In genomic region chr14:94936411-94936892, GRCh38 we compare ENCODE assay signal across 9 cellular contexts.
A peak's percentile ranks its signal among the peaks of the same experiment; 100 is the strongest.
DNase-seq lines count a peak whose midpoint lies in the region; TF ChIP-seq lines count a peak whose summit lies in the region.
"Had no signal": no experiment of that assay in that cellular context is flagged by ENCODE, and none has a peak within 500 bp of the region (broad histone marks: within the 10 kb centered on the region; RNA-seq: fewer than 3 reads in every experiment).

No MANE protein-coding gene starts in this region.

- H3K27me3 ChIP-seq in BJ (ENCODE audit: control insufficient read depth, insufficient read depth, low read length): no peaks in the 10 kb centered on the region; the same call in 1 of the 2 replicates

- peak; percentile 34 for DNase-seq in BJ (ENCODE audit: low read depth)
- DNase-seq in NCI-H2196 (lab: John Stamatoyannopoulos, UW; ENCODE audit: unreplicated experiment): peak; percentile 47
- peak; percentile 66 for DNase-seq in fibroblast of gingiva (ENCODE audit: low read depth)
- DNase-seq in nucleus accumbens (lab: John Stamatoyannopoulos, UW): peak in 54 of 56 donors; percentile 6 to 89 (median 56)
- DNase-seq in NCI-H226: no peak
- no peak for DNase-seq in activated T-helper 2 cell treated with anti-CD3 and anti-CD28 coated beads, Interferon-gamma antibody, Interleukin-2, Interleukin-4, amounts not matched to agents 10 μg/mL and 5 μg/mL and 100 μg/mL, durations not matched to agents 14 hours and 24 hours and 36 hours (ENCODE audit: low spot score)
- no peak for DNase-seq in NCI-H510A treated with DMSO at 0.1 percent for 48 hours (lab: John Stamatoyannopoulos, UW)
- DNase-seq in NK-92 (lab: John Stamatoyannopoulos, UW; ENCODE audit: unreplicated experiment): no peak

- intact Hi-C loops in activated T-helper 2 cell treated with anti-CD3 and anti-CD28 coated beads, Interferon-gamma antibody, Interleukin-2, Interleukin-4, amounts not matched to agents 10 μg/mL and 5 μg/mL and 100 μg/mL, durations not matched to agents 14 hours and 24 hours and 36 hours (cut with micrococcal nuclease): no loop called here

- H3K36me3 ChIP-seq in BJ (ENCODE audit: control insufficient read depth, insufficient read depth, low read length): no peaks in the 10 kb centered on the region

- no peaks in the 10 kb centered on the region for H3K27me3 Mint-ChIP-seq in activated T-helper 2 cell treated with anti-CD3 and anti-CD28 coated beads, Interferon-gamma antibody, Interleukin-2, Interleukin-4, amounts not matched to agents 10 μg/mL and 5 μg/mL and 100 μg/mL, durations not matched to agents 14 hours and 24 hours and 36 hours (ENCODE audit: low read depth)

- H3K36me3 Mint-ChIP-seq in activated T-helper 2 cell treated with anti-CD3 and anti-CD28 coated beads, Interferon-gamma antibody, Interleukin-2, Interleukin-4, amounts not matched to agents 10 μg/mL and 5 μg/mL and 100 μg/mL, durations not matched to agents 14 hours and 24 hours and 36 hours (ENCODE audit: low read depth): no peaks in the 10 kb centered on the region

- no peaks in the 10 kb centered on the region for H3K9me3 Mint-ChIP-seq in activated T-helper 2 cell treated with anti-CD3 and anti-CD28 coated beads, Interferon-gamma antibody, Interleukin-2, Interleukin-4, amounts not matched to agents 10 μg/mL and 5 μg/mL and 100 μg/mL, durations not matched to agents 14 hours and 24 hours and 36 hours
- H3K9me3 Mint-ChIP-seq: T-helper 1 cell treated with Interleukin-12 subunit alpha and Interleukin-12 subunit beta and Interleukin-4 antibody, amounts not matched to agents 30 μg/mL and 1 μg/mL, for 36 hours had no signal

- no peak overlapping the region for H3K4me3 Mint-ChIP-seq in activated T-helper 2 cell treated with anti-CD3 and anti-CD28 coated beads, Interferon-gamma antibody, Interleukin-2, Interleukin-4, amounts not matched to agents 10 μg/mL and 5 μg/mL and 100 μg/mL, durations not matched to agents 14 hours and 24 hours and 36 hours (ENCODE audit: low read depth)
- H3K4me3 Mint-ChIP-seq: T-helper 1 cell treated with Interleukin-12 subunit alpha and Interleukin-12 subunit beta and Interleukin-4 antibody, amounts not matched to agents 30 μg/mL and 1 μg/mL, for 36 hours had no signal

- CTCF ChIA-PET in BJ (lab: Yijun Ruan, JAX): no interaction called here

- no peaks in the 10 kb centered on the region for H3K4me1 Mint-ChIP-seq in activated T-helper 2 cell treated with anti-CD3 and anti-CD28 coated beads, Interferon-gamma antibody, Interleukin-2, Interleukin-4, amounts not matched to agents 10 μg/mL and 5 μg/mL and 100 μg/mL, durations not matched to agents 14 hours and 24 hours and 36 hours (ENCODE audit: low read depth)

- POLR2A ChIA-PET in BJ (lab: Charles Lee): no interaction called here

- TF ChIP-seq CTCF in BJ (IDR thresholded peaks at IDR 0.05; ENCODE audit: insufficient read depth, low read depth, low read length): no peak

- no peak overlapping the region for H3K4me3 ChIP-seq in BJ (ENCODE audit: low read depth, low read length)

- no peak overlapping the region for H3K27ac Mint-ChIP-seq in activated T-helper 2 cell treated with anti-CD3 and anti-CD28 coated beads, Interferon-gamma antibody, Interleukin-2, Interleukin-4, amounts not matched to agents 10 μg/mL and 5 μg/mL and 100 μg/mL, durations not matched to agents 14 hours and 24 hours and 36 hours
- H3K27ac Mint-ChIP-seq: T-helper 1 cell treated with Interleukin-12 subunit alpha and Interleukin-12 subunit beta and Interleukin-4 antibody, amounts not matched to agents 30 μg/mL and 1 μg/mL, for 36 hours had no signal

Comparison
In these comparisons a context has a peak if more than half of its experiments do, and no peak if none do; other contexts are left out.
1. DNase-seq: peak in BJ (single experiment), NCI-H2196 (single experiment), fibroblast of gingiva (single experiment) and nucleus accumbens (54 of 56); none in NCI-H226 (single experiment), activated T-helper 2 cell treated with anti-CD3 and anti-CD28 coated beads, Interferon-gamma antibody, Interleukin-2, Interleukin-4, amounts not matched to agents 10 μg/mL and 5 μg/mL and 100 μg/mL, durations not matched to agents 14 hours and 24 hours and 36 hours (single experiment), NCI-H510A treated with DMSO at 0.1 percent for 48 hours (single experiment) and NK-92 (single experiment).